In the genomic region with DNA sequence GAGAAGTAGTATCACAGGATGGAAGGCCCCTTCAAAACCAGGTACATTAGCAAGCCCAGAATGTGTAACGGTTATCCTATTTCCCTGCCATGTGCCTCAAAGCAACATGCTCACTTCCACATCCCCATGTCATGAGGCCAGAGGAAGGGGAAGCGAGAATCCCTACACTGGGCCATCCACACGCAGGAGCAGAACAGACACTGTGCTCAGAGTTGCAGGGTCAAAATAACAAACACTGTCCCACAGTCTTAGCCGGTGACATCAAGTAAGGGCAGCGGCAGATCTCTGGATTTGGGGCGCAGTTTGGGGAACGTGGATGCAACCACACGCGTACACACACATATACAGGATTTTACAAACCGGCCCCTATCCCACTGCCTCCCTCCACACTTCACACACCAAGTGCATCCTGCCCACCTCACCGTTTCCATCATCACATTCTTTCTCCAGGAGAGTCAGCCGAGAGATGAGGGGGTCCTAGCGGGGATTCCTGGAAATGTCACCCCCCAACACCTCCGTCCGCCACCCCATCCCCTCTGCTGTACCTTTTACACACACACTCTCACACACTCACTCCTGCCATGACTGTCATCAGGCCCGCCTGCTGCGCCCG, we compare ENCODE assay signal across 9 cellular contexts. TPM values are rescaled to one million over a fixed set of nuclear protein-coding genes. Genes with fewer than 3 reads are reported as not detected.
DNase-seq lines count a peak whose midpoint lies in the region; ATAC-seq, FAIRE-seq and TF ChIP-seq lines count a peak whose summit lies in the region.
"Had no signal": no experiment of that assay in that cellular context is flagged by ENCODE, and none has a peak within 500 bp of the region (broad histone marks: within the 10 kb centered on the region; RNA-seq: fewer than 3 reads in every experiment).

No MANE protein-coding gene starts in this region.

- in situ Hi-C loops in GM13976 (cut with MboI; ENCODE audit: low sequenced_read_pairs, unreplicated experiment), result loop anchor here (25.0 kb wide), 1 partner anchor 191 kb away; no protein-coding TSS in a partner anchor

- ATAC-seq in T-helper 17 cell, result no peak
- ATAC-seq in GM21528 (IDR thresholded peaks at IDR 0.05; ENCODE audit: low FRiP score, unreplicated experiment), result no peak

- DNase-seq in GM06990 (ENCODE audit: extremely low read depth, insufficient read length) (peak; percentile 4), T-helper 17 cell (no peak), fibroblast of villous mesenchyme (ENCODE audit: low read depth) (no peak), occipital lobe (lab: John Stamatoyannopoulos, UW) (peak; percentile 28), D721Med (ENCODE audit: insufficient read length, low spot score) (no peak), GM13976 (ENCODE audit: low spot score) (no peak), NCI-H524 (lab: John Stamatoyannopoulos, UW) (no peak)

- peaks cover 26% of the 10 kb centered on the region for H3K4me1 Mint-ChIP-seq in T-helper 17 cell

- H3K4me3 Mint-ChIP-seq in T-helper 17 cell, result peak overlapping the region; percentile 81

- H3K4me3 ChIP-seq in GM06990 (replicated peaks; ENCODE audit: low read depth, low read length) (no peak overlapping the region), fibroblast of villous mesenchyme (ENCODE audit: low read depth, low read length) (peak overlapping the region; percentile 74)

- H3K27me3 Mint-ChIP-seq in T-helper 17 cell, result peaks cover 29% of the 10 kb centered on the region

- H3K27me3 ChIP-seq in GM06990 (replicated peaks; ENCODE audit: control insufficient read depth, insufficient read depth, low read length), result no peaks in the 10 kb centered on the region; the same call in none of the 2 replicates

- H3K36me3 ChIP-seq in GM06990 (ENCODE audit: control insufficient read depth, insufficient read depth, low read length), result no peaks in the 10 kb centered on the region

- H3K27ac Mint-ChIP-seq in T-helper 17 cell, result no peak overlapping the region

- no peaks in the 10 kb centered on the region for H3K36me3 Mint-ChIP-seq in T-helper 17 cell (ENCODE audit: low read depth)

- TF ChIP-seq CTCF in GM06990 (IDR thresholded peaks at IDR 0.05; ENCODE audit: insufficient read depth, low read length, poor library complexity, severe bottlenecking), result no peak
- no peak for TF ChIP-seq CTCF in fibroblast of villous mesenchyme (IDR thresholded peaks at IDR 0.05; ENCODE audit: insufficient read depth, low read depth, low read length)
- TF ChIP-seq CTCF in D721Med (IDR thresholded peaks at IDR 0.05; ENCODE audit: insufficient read depth, missing control alignments), result no peak
- no peak for TF ChIP-seq CTCF in GM13976 (IDR thresholded peaks at IDR 0.05; ENCODE audit: borderline replicate concordance, control extremely low read depth, extremely low read depth, insufficient read depth, missing control alignments)

- H3K9me3 ChIP-seq in T-helper 17 cell (ENCODE audit: control insufficient read depth, low read length, poor library complexity, severe bottlenecking), result peaks cover 3% of the 10 kb centered on the region

- no peak for FAIRE-seq in D721Med (lab: Jason Lieb, UNC)
- FAIRE-seq: islet of Langerhans had no signal

RNA-seq across cellular contexts. Expression of a gene that starts 0.8 kb away (rescaled TPM):
- 1 to 10 TPM in 1 of 2 donors, under 1 TPM in 1; 0.31 to 2.3 TPM for total RNA-seq in T-helper 17 cell
- 11.2 and 11.6 TPM in 2 replicates for total RNA-seq in fibroblast of villous mesenchyme
- 29.0 TPM for total RNA-seq in occipital lobe

Comparison
In these comparisons a context has a peak if more than half of its experiments do, and no peak if none do; other contexts are left out.
1. DNase-seq: peak in GM06990 (single experiment) and occipital lobe (single experiment); none in T-helper 17 cell (0 of 3), fibroblast of villous mesenchyme (single experiment), D721Med (single experiment), GM13976 (single experiment) and NCI-H524 (0 of 2).